Comparison of ENCODE assay signal across 15 cellular contexts in genomic region chr10:132585732-132586722, GRCh38. TPM values are rescaled to one million over a fixed set of nuclear protein-coding genes. Genes with fewer than 3 reads are reported as not detected.
DNase-seq lines count a peak whose midpoint lies in the region; ATAC-seq and TF ChIP-seq lines count a peak whose summit lies in the region.
"Had no signal": no experiment of that assay in that cellular context is flagged by ENCODE, and none has a peak within 500 bp of the region (broad histone marks: within the 10 kb centered on the region; RNA-seq: fewer than 3 reads in every experiment).

No MANE protein-coding gene starts in this region.

- peak overlapping the region; percentile 79 for H3K27ac Mint-ChIP-seq in nephron progenitor cell
- H3K27ac Mint-ChIP-seq: CD4-positive, CD25-positive, alpha-beta regulatory T cell had no signal

- peaks cover 32% of the 10 kb centered on the region for H3K4me1 Mint-ChIP-seq in nephron progenitor cell

- no peak for ATAC-seq in GM19023 (IDR thresholded peaks at IDR 0.05; ENCODE audit: unreplicated experiment)

- H3K36me3 ChIP-seq in adrenal gland (replicated peaks in 1 of 2) = no peaks in the 10 kb centered on the region
- H3K36me3 ChIP-seq in right atrium auricular region = no peaks in the 10 kb centered on the region
- H3K36me3 ChIP-seq: SJCRH30 had no signal

- no peak overlapping the region for H3K4me3 Mint-ChIP-seq in nephron progenitor cell

- TF ChIP-seq CTCF in adrenal gland (IDR thresholded peaks at IDR 0.05) (no peak), right atrium auricular region (IDR thresholded peaks at IDR 0.05) (no peak), nephron progenitor cell (IDR thresholded peaks at IDR 0.05) (no peak)

- H3K36me3 Mint-ChIP-seq in nephron progenitor cell (ENCODE audit: low read depth) = peaks cover 21% of the 10 kb centered on the region

- H3K27me3 Mint-ChIP-seq in nephron progenitor cell (ENCODE audit: low read depth, poor library complexity) = no peaks in the 10 kb centered on the region
- H3K27me3 Mint-ChIP-seq: CD4-positive, CD25-positive, alpha-beta regulatory T cell had no signal

- 68 to 71% (median 69%) methylated on average over 26 to 38 of the region's 38 CpGs for WGBS in adrenal gland, 4 donors

- no peaks in the 10 kb centered on the region for H3K9me3 ChIP-seq in adrenal gland (replicated peaks in 1 of 3)
- no peaks in the 10 kb centered on the region for H3K9me3 ChIP-seq in right atrium auricular region
- H3K9me3 ChIP-seq: SJCRH30 had no signal

- H3K27me3 ChIP-seq in adrenal gland (no peaks in the 10 kb centered on the region), right atrium auricular region (no peaks in the 10 kb centered on the region)
- H3K27me3 ChIP-seq: SJCRH30 had no signal

- peak overlapping the region in 2 of 5 donors; percentile 6 to 31 for H3K27ac ChIP-seq in adrenal gland
- H3K27ac ChIP-seq in right atrium auricular region = peak overlapping the region; percentile 21 to 22
- H3K27ac ChIP-seq: SJCRH30 had no signal

- H3K9me3 Mint-ChIP-seq in nephron progenitor cell = peaks cover 14% of the 10 kb centered on the region
- H3K9me3 Mint-ChIP-seq: CD4-positive, CD25-positive, alpha-beta regulatory T cell had no signal

- no peak for TF ChIP-seq POLR2A in adrenal gland (IDR thresholded peaks at IDR 0.05)

- DNase-seq in adrenal gland (peak in 5 of 7 donors; percentile 52 to 78 (median 61)), right atrium auricular region (ENCODE audit: low spot score) (peak; percentile 69), nephron progenitor cell (no peak), anterior cingulate cortex (lab: John Stamatoyannopoulos, UW) (no peak), NCI-H2107 treated with DMSO at 0.1 percent for 48 hours (lab: John Stamatoyannopoulos, UW; ENCODE audit: unreplicated experiment) (no peak)
- no peak for DNase-seq in stimulated activated naive CD4-positive, alpha-beta T cell (lab: John Stamatoyannopoulos, UW)
- DNase-seq: activated CD4-positive, CD25-positive, alpha-beta regulatory T cell treated with anti-CD3 and anti-CD28 coated beads, Interleukin-2, amount 50 U/mL, for 72 hours; amniotic stem cell; CD4-positive, CD25-positive, alpha-beta regulatory T cell; cortex of kidney; DMS53; NCI-H187 treated with DMSO at 0.1 percent for 48 hours; NCI-H524; SJCRH30 had no signal

- intact Hi-C loops in adrenal gland (cut with DNase I) = no loop called here

- H3K4me3 ChIP-seq in adrenal gland (no peak overlapping the region), right atrium auricular region (no peak overlapping the region)
- H3K4me3 ChIP-seq: SJCRH30 had no signal

- H3K4me1 ChIP-seq in adrenal gland (replicated peaks in 1 of 2) (peaks cover 0 to 53% of the 10 kb centered on the region in 2 donors), right atrium auricular region (peaks cover 0 to 57% of the 10 kb centered on the region in 2 donors)
- H3K4me1 ChIP-seq: SJCRH30 had no signal

RNA-seq across cellular contexts. Expression of gene INPP5A, which starts 48.4 kb away (rescaled TPM):
- total RNA-seq in adrenal gland (10 to 100 TPM; 25.9 to 62.9 (median 42.6) TPM), right atrium auricular region (100 to 1,000 TPM; 116 to 143 TPM)
- polyA plus RNA-seq in adrenal gland = 10 to 100 TPM; 13.5 to 15.3 (median 14.1) TPM

Comparison
In these comparisons a context has a peak if more than half of its experiments do, and no peak if none do; other contexts are left out.
1. DNase-seq: peak in adrenal gland (5 of 7) and right atrium auricular region (single experiment); none in nephron progenitor cell (single experiment), anterior cingulate cortex (0 of 58), NCI-H2107 treated with DMSO at 0.1 percent for 48 hours (single experiment) and stimulated activated naive CD4-positive, alpha-beta T cell (0 of 6).